Comparison of ENCODE assay signal across 1 cellular context in genomic region chr1:214718724-214719123, GRCh38.
TF ChIP-seq lines count a peak whose summit lies in the region.

No MANE protein-coding gene starts in this region.

TF ChIP-seq in SK-N-SH treated with all-trans-retinoic acid at 6 μM for 48 hours, 23 proteins besides CTCF, POLR2A, EP300 and RAD21 (continued from another document):
- TF ChIP-seq TSHZ2 (CRISPR knock-in tag; IDR thresholded peaks at IDR 0.05) (no peak), ARNTL (CRISPR knock-in tag; IDR thresholded peaks at IDR 0.05; ENCODE audit: borderline replicate concordance, low read depth) (no peak), CREB5 (CRISPR knock-in tag; IDR thresholded peaks at IDR 0.05; ENCODE audit: low read depth) (no peak)
